In genomic region chr2:78811955-78812610, GRCh38 we compare ENCODE assay signal across 30 cellular contexts.
"Had no signal": no experiment of that assay in that cellular context is flagged by ENCODE, and none has a peak within 500 bp of the region (broad histone marks: within the 10 kb centered on the region; RNA-seq: fewer than 3 reads in every experiment).

No MANE protein-coding gene starts in this region.

- H3K4me1 Mint-ChIP-seq: activated naive CD4-positive, alpha-beta T cell treated with anti-CD3 and anti-CD28 coated beads, Interleukin-2, amount 50 U/mL, for 24 hours had no signal

- H3K4me3 Mint-ChIP-seq: activated CD8-positive, alpha-beta T cell treated with anti-CD3 and anti-CD28 coated beads, Interleukin-2, amount 10 ng/mL, durations not matched to agents 7 days and 5 days; activated naive CD4-positive, alpha-beta T cell treated with anti-CD3 and anti-CD28 coated beads, Interleukin-2, amount 50 U/mL, for 24 hours; T-helper 2 cell treated with Interferon-gamma antibody and Interleukin-4, amounts not matched to agents 5 μg/mL and 100 μg/mL, for 36 hours; WTC11 had no signal

- H3K36me3 Mint-ChIP-seq: activated naive CD4-positive, alpha-beta T cell treated with anti-CD3 and anti-CD28 coated beads, Interleukin-2, amount 50 U/mL, for 24 hours; WTC11 had no signal

- H3K9me3 ChIP-seq: ascending aorta, body of pancreas had no signal

- H3K27me3 ChIP-seq: ascending aorta, body of pancreas had no signal

- FAIRE-seq: bronchial epithelial cell had no signal

- H3K27ac ChIP-seq: ascending aorta, body of pancreas, SK-N-MC had no signal

- H3K4me3 ChIP-seq: ascending aorta, body of pancreas, SK-N-MC had no signal

- H3K36me3 ChIP-seq: ascending aorta had no signal

- ATAC-seq: activated CD8-positive, alpha-beta T cell treated with anti-CD3 and anti-CD28 coated beads, Interleukin-2, amount 10 ng/mL, durations not matched to agents 7 days and 5 days; body of pancreas; Panc1; Right ventricle myocardium inferior; WTC11 had no signal

- H3K27me3 Mint-ChIP-seq: activated naive CD4-positive, alpha-beta T cell treated with anti-CD3 and anti-CD28 coated beads, Interleukin-2, amount 50 U/mL, for 24 hours had no signal

- H3K4me1 ChIP-seq: ascending aorta, body of pancreas had no signal

- DNase-seq: activated CD4-positive, alpha-beta T cell treated with anti-CD3 and anti-CD28 coated beads for 48 hours; activated CD4-positive, alpha-beta T cell treated with anti-CD3 and anti-CD28 coated beads, Interleukin-2, amount 50 U/mL, for 4 hours; activated CD4-positive, CD25-positive, alpha-beta regulatory T cell treated with anti-CD3 and anti-CD28 coated beads, Interleukin-2, amount 50 U/mL, for 72 hours; activated CD8-positive, alpha-beta memory T cell treated with anti-CD3 and anti-CD28 coated beads, Interleukin-2, amount 50 U/mL, for 48 hours; activated CD8-positive, alpha-beta T cell treated with anti-CD3 and anti-CD28 coated beads, Interleukin-2, amount 10 ng/mL, durations not matched to agents 7 days and 5 days; activated naive CD4-positive, alpha-beta T cell; activated T-cell treated with anti-CD3 and anti-CD28 coated beads, Interleukin-2, amount 50 U/mL, for 1 hour; amniotic stem cell; body of pancreas; central memory CD4-positive, alpha-beta T cell; IMR-90; KG1; NCI-H1105; NCI-H1436; NCI-H1694 treated with DMSO at 0.1 percent for 48 hours; NCI-H2029 treated with DMSO at 0.1 percent for 48 hours; NCI-H510A treated with DMSO at 0.1 percent for 48 hours; NCI-H69; NK-92 treated with Interleukin-12 subunit alpha and Interleukin-12 subunit beta, amount 100 ng/mL, for 24 hours; OCI-M1; RPMI8226; SW 1271 had no signal

- H3K27ac Mint-ChIP-seq: activated CD8-positive, alpha-beta T cell treated with anti-CD3 and anti-CD28 coated beads, Interleukin-2, amount 10 ng/mL, durations not matched to agents 7 days and 5 days; activated naive CD4-positive, alpha-beta T cell treated with anti-CD3 and anti-CD28 coated beads, Interleukin-2, amount 50 U/mL, for 24 hours; T-helper 2 cell treated with Interferon-gamma antibody and Interleukin-4, amounts not matched to agents 5 μg/mL and 100 μg/mL, for 36 hours; WTC11 had no signal
